In genomic region chr18:30999186-30999585, GRCh38 we compare ENCODE assay signal across 18 cellular contexts. TPM values are rescaled to one million over a fixed set of nuclear protein-coding genes. Genes with fewer than 3 reads are reported as not detected.
DNase-seq lines count a peak whose midpoint lies in the region; ATAC-seq and TF ChIP-seq lines count a peak whose summit lies in the region.
"Had no signal": no experiment of that assay in that cellular context is flagged by ENCODE, and none has a peak within 500 bp of the region (broad histone marks: within the 10 kb centered on the region; RNA-seq: fewer than 3 reads in every experiment).

No MANE protein-coding gene starts in this region.

- H3K4ac ChIP-seq in mesenchymal stem cell (ENCODE audit: low read depth in 1 of 2, low read length in 2 of 2), result no peak overlapping the region

- no peak overlapping the region for H2BK5ac ChIP-seq in mesenchymal stem cell (ENCODE audit: low read depth, low read length, poor library complexity, severe bottlenecking)

- ATAC-seq in CD4-positive, alpha-beta T cell (ENCODE audit: poor library complexity), result no peak
- no peak for ATAC-seq in body of pancreas
- no peak for ATAC-seq in GM19324 (IDR thresholded peaks at IDR 0.05; ENCODE audit: low FRiP score, unreplicated experiment)
- no peak for ATAC-seq in GM19452 (IDR thresholded peaks at IDR 0.05; ENCODE audit: unreplicated experiment)
- ATAC-seq in HG03159 (IDR thresholded peaks at IDR 0.05; ENCODE audit: unreplicated experiment), result no peak
- ATAC-seq: activated CD4-positive, alpha-beta T cell treated with anti-CD3 and anti-CD28 coated beads for 36 hours; gastrocnemius medialis; Panc1; T-helper 17 cell had no signal

- DNase-seq in CD4-positive, alpha-beta T cell, result no peak
- no peak for DNase-seq in body of pancreas
- DNase-seq in mesenchymal stem cell, result peak; percentile 2
- DNase-seq in AG20443 (ENCODE audit: low spot score), result no peak
- DNase-seq: activated CD4-positive, alpha-beta T cell treated with anti-CD3 and anti-CD28 coated beads for 36 hours; CD4-positive, alpha-beta memory T cell; gastrocnemius medialis; immature natural killer cell; NCI-H1436; NCI-H510A; T-helper 17 cell had no signal

- intact Hi-C loops in CD4-positive, alpha-beta T cell (cut with DNase I, micrococcal nuclease), result loop anchor here in 1 of 2 experiments (10.0 kb wide), 1 partner anchor 726 kb away; no protein-coding TSS in a partner anchor
- intact Hi-C loops in body of pancreas (cut with DNase I), result no loop called here

- 12% methylated on average over 2 of the region's 2 CpGs for WGBS in body of pancreas, 2 donors
- no CpG with 5 or more reads among the region's 2 CpGs for WGBS in mesenchymal stem cell

- H3K4me2 ChIP-seq in mesenchymal stem cell (ENCODE audit: low read length, poor library complexity, severe bottlenecking), result no peak overlapping the region

- no peak overlapping the region for H4K8ac ChIP-seq in mesenchymal stem cell (ENCODE audit: low read length)

- CTCF ChIA-PET in CD4-positive, alpha-beta T cell (lab: Charles Lee), result no interaction called here

- no peak overlapping the region for H3K4me3 Mint-ChIP-seq in CD4-positive, alpha-beta T cell
- H3K4me3 Mint-ChIP-seq: activated CD4-positive, alpha-beta T cell treated with anti-CD3 and anti-CD28 coated beads for 36 hours; activated naive CD8-positive, alpha-beta T cell; CD4-positive, alpha-beta memory T cell; immature natural killer cell; T-helper 17 cell had no signal

- no peak overlapping the region for H2AFZ ChIP-seq in mesenchymal stem cell (ENCODE audit: low read depth, low read length)

- H3K27ac Mint-ChIP-seq in CD4-positive, alpha-beta T cell, result no peak overlapping the region
- H3K27ac Mint-ChIP-seq: activated CD4-positive, alpha-beta T cell treated with anti-CD3 and anti-CD28 coated beads for 36 hours; activated naive CD8-positive, alpha-beta T cell; CD4-positive, alpha-beta memory T cell; immature natural killer cell; T-helper 17 cell had no signal

- H2BK120ac ChIP-seq in mesenchymal stem cell (ENCODE audit: low read depth, low read length), result no peak overlapping the region

- H2BK15ac ChIP-seq in mesenchymal stem cell (ENCODE audit: low read depth, poor library complexity, severe bottlenecking), result no peak overlapping the region

- H3K4me1 Mint-ChIP-seq in CD4-positive, alpha-beta T cell (ENCODE audit: low read depth), result no peaks in the 10 kb centered on the region
- H3K4me1 Mint-ChIP-seq: activated CD4-positive, alpha-beta T cell treated with anti-CD3 and anti-CD28 coated beads for 36 hours; CD4-positive, alpha-beta memory T cell; immature natural killer cell; T-helper 17 cell had no signal

- no peak overlapping the region for H3K27ac ChIP-seq in CD4-positive, alpha-beta T cell (ENCODE audit: low read depth, low read length)
- no peak overlapping the region for H3K27ac ChIP-seq in body of pancreas
- no peak overlapping the region for H3K27ac ChIP-seq in mesenchymal stem cell (ENCODE audit: low read length, poor library complexity, severe bottlenecking)
- H3K27ac ChIP-seq: gastrocnemius medialis, thoracic aorta had no signal

- H2AK5ac ChIP-seq in mesenchymal stem cell (ENCODE audit: low read length, severe bottlenecking), result no peak overlapping the region

- H3K36me3 ChIP-seq in body of pancreas (replicated peaks in 1 of 2; ENCODE audit: insufficient read depth in 1 of 2, low read depth in 2 of 2), result no peaks in the 10 kb centered on the region
- peaks cover 0 to 3% of the 10 kb centered on the region in 2 experiments for H3K36me3 ChIP-seq in mesenchymal stem cell (ENCODE audit: control insufficient read depth in 1 of 2, insufficient read depth in 2 of 2, low read depth in 1 of 2, low read length in 2 of 2)
- H3K36me3 ChIP-seq: gastrocnemius medialis, thoracic aorta had no signal

- no peaks in the 10 kb centered on the region for H3K9me3 ChIP-seq in CD4-positive, alpha-beta T cell (ENCODE audit: control insufficient read depth, low read length)
- H3K9me3 ChIP-seq in body of pancreas, result no peaks in the 10 kb centered on the region
- no peaks in the 10 kb centered on the region for H3K9me3 ChIP-seq in mesenchymal stem cell (ENCODE audit: control insufficient read depth, low read length)
- H3K9me3 ChIP-seq: gastrocnemius medialis, thoracic aorta had no signal

- H3K4me3 ChIP-seq in body of pancreas, result no peak overlapping the region
- no peak overlapping the region for H3K4me3 ChIP-seq in mesenchymal stem cell (ENCODE audit: insufficient read depth in 1 of 2, low read depth in 1 of 2, low read length in 2 of 2)
- H3K4me3 ChIP-seq: gastrocnemius medialis, thoracic aorta had no signal

- TF ChIP-seq RAD21 in Ishikawa (IDR thresholded peaks at IDR 0.05; ENCODE audit: low read depth), result peak; percentile 39

- no peaks in the 10 kb centered on the region for H3K36me3 Mint-ChIP-seq in CD4-positive, alpha-beta T cell (ENCODE audit: low read depth)
- H3K36me3 Mint-ChIP-seq: activated naive CD8-positive, alpha-beta T cell; CD4-positive, alpha-beta memory T cell; immature natural killer cell had no signal

- no peaks in the 10 kb centered on the region for H3K27me3 ChIP-seq in CD4-positive, alpha-beta T cell (ENCODE audit: control insufficient read depth, insufficient read depth, low read length)
- H3K27me3 ChIP-seq in body of pancreas (no peaks in the 10 kb centered on the region), mesenchymal stem cell (ENCODE audit: control insufficient read depth in 1 of 2, insufficient read depth in 1 of 2, low read length in 2 of 2) (no peaks in the 10 kb centered on the region)
- H3K27me3 ChIP-seq: gastrocnemius medialis had no signal

- H3K79me1 ChIP-seq in mesenchymal stem cell (replicated peaks; ENCODE audit: low read length, poor library complexity, severe bottlenecking), result peaks cover 4% of the 10 kb centered on the region

- no peak for TF ChIP-seq POLR2A in body of pancreas (IDR thresholded peaks at IDR 0.05)

- H3K4me1 ChIP-seq in body of pancreas (no peaks in the 10 kb centered on the region), mesenchymal stem cell (ENCODE audit: control insufficient read depth, insufficient read depth, low read depth, low read length) (no peaks in the 10 kb centered on the region)
- H3K4me1 ChIP-seq: gastrocnemius medialis had no signal

- TF ChIP-seq CTCF in CD4-positive, alpha-beta T cell (IDR thresholded peaks at IDR 0.05), result peak; percentile 10
- TF ChIP-seq CTCF in body of pancreas (IDR thresholded peaks at IDR 0.05), result peak in 5 of 7 experiments; percentile 21 to 35 (median 33)

- no peak for TF ChIP-seq EP300 in Ishikawa (IDR thresholded peaks at IDR 0.05; ENCODE audit: borderline replicate concordance)

- H3K9me3 Mint-ChIP-seq in CD4-positive, alpha-beta T cell, result peaks cover 2% of the 10 kb centered on the region

- no peak overlapping the region for H3K14ac ChIP-seq in mesenchymal stem cell (ENCODE audit: low read length in 2 of 2)

- H3K18ac ChIP-seq in mesenchymal stem cell (ENCODE audit: low read depth in 1 of 2, low read length in 2 of 2), result no peak overlapping the region

- H4K91ac ChIP-seq in mesenchymal stem cell (ENCODE audit: low read length), result no peak overlapping the region

- H3K23ac ChIP-seq in mesenchymal stem cell (ENCODE audit: low read length in 2 of 2), result no peak overlapping the region

- POLR2A ChIA-PET in CD4-positive, alpha-beta T cell (lab: Charles Lee), result no interaction called here

- H2BK12ac ChIP-seq in mesenchymal stem cell (ENCODE audit: low read length in 2 of 2), result no peak overlapping the region

- H3K9ac ChIP-seq in mesenchymal stem cell (ENCODE audit: low read length), result no peak overlapping the region

- H3K27me3 Mint-ChIP-seq in CD4-positive, alpha-beta T cell, result no peaks in the 10 kb centered on the region
- H3K27me3 Mint-ChIP-seq: activated CD4-positive, alpha-beta T cell treated with anti-CD3 and anti-CD28 coated beads for 36 hours; activated naive CD8-positive, alpha-beta T cell; CD4-positive, alpha-beta memory T cell; T-helper 17 cell had no signal

TF ChIP-seq in Ishikawa, 13 proteins besides CTCF, POLR2A, EP300 and RAD21 (continues in another document):
- TF ChIP-seq REST (IDR thresholded peaks at IDR 0.05; ENCODE audit: low read depth) (no peak), TEAD4 (IDR thresholded peaks at IDR 0.05) (no peak), YY1 (IDR thresholded peaks at IDR 0.05; ENCODE audit: low read depth) (no peak), ZBTB7A (IDR thresholded peaks at IDR 0.05; ENCODE audit: low read depth) (no peak), CEBPB (IDR thresholded peaks at IDR 0.05) (no peak), FOXM1 (IDR thresholded peaks at IDR 0.05; ENCODE audit: borderline replicate concordance, low read depth) (no peak), TCF12 (IDR thresholded peaks at IDR 0.05; ENCODE audit: low read depth) (no peak), EGR1 (IDR thresholded peaks at IDR 0.05) (no peak)

RNA-seq across cellular contexts. Expression of gene DSC3, which starts 43.4 kb away (rescaled TPM):
- total RNA-seq in CD4-positive, alpha-beta T cell, result not detected
- total RNA-seq in body of pancreas, result under 1 TPM in 1 of 2 donors, not detected in 1; 0.26 TPM
- 1.5 TPM for polyA plus RNA-seq in mesenchymal stem cell (2013, experiment 1 of 2)
- polyA plus RNA-seq in mesenchymal stem cell (2013, experiment 2 of 2), result 1.4 TPM
- total RNA-seq: CD4-positive, alpha-beta memory T cell; T-helper 17 cell had no signal
- polyA plus RNA-seq: CD4-positive, alpha-beta memory T cell; immature natural killer cell had no signal
